In the genomic region with DNA sequence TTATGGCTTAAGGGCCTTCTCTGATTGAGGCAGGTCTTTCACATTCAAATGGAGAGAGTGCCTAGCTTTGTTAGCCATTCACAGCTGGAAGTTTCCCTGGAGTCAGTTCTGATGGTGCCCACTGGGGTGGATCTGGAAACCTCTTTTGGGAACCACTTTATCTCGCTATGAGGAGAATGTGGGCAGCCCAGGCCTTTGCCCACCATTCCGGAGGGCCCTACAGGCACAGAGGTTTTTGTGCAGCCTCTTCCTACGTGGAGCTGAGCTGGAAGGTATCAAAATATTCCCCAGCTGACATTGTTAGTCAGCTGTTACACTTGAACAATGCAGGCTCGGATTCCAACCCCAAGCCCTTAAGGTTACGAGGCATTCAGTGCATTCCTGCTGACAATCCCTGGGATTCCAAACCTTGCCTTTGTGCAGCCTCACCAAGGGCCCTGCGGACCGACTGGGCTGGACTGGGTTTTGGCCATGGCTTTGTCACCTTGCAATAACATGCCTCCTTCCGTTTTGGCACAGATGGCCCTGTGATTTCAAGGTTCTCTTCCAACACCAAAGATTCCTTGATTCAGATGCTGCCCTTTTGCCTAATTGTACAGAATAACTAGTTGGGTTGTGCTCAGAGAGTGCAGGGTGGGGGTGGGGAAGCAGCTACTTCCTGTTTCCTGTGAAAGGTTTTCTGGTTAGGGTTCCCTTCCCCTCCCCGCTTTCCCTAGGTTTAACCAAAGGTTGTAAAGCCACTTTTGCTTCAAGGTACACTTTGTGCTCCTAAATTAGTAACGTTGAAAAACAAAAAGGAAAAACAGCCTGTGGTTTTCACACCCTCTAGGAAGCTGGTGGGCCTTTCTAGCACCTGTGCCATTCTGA, we compare ENCODE assay signal across 1 cellular context.
TF ChIP-seq lines count a peak whose summit lies in the region.

No MANE protein-coding gene starts in this region.

TF ChIP-seq in IMR-90, 13 proteins besides CTCF, POLR2A, EP300 and RAD21 (continued from another document):
- TF ChIP-seq, protein P1, sequence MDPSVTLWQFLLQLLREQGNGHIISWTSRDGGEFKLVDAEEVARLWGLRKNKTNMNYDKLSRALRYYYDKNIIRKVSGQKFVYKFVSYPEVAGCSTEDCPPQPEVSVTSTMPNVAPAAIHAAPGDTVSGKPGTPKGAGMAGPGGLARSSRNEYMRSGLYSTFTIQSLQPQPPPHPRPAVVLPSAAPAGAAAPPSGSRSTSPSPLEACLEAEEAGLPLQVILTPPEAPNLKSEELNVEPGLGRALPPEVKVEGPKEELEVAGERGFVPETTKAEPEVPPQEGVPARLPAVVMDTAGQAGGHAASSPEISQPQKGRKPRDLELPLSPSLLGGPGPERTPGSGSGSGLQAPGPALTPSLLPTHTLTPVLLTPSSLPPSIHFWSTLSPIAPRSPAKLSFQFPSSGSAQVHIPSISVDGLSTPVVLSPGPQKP (IDR thresholded peaks at IDR 0.05; ENCODE audit: borderline replicate concordance, low read depth, low read length) = no peak
- TF ChIP-seq, protein P2, sequence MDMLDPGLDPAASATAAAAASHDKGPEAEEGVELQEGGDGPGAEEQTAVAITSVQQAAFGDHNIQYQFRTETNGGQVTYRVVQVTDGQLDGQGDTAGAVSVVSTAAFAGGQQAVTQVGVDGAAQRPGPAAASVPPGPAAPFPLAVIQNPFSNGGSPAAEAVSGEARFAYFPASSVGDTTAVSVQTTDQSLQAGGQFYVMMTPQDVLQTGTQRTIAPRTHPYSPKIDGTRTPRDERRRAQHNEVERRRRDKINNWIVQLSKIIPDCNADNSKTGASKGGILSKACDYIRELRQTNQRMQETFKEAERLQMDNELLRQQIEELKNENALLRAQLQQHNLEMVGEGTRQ (IDR thresholded peaks at IDR 0.05; ENCODE audit: low read depth, low read length) = no peak
- TF ChIP-seq NFE2L2 (IDR thresholded peaks at IDR 0.05; ENCODE audit: low read depth, low read length) = no peak
- no peak for TF ChIP-seq RFX5 (IDR thresholded peaks at IDR 0.05; ENCODE audit: low read depth, low read length)
- TF ChIP-seq CEBPB (IDR thresholded peaks at IDR 0.05; ENCODE audit: low read depth, low read length) = no peak
- TF ChIP-seq MAZ (IDR thresholded peaks at IDR 0.05; ENCODE audit: borderline replicate concordance, low read depth, low read length) = no peak
- TF ChIP-seq MAFK (IDR thresholded peaks at IDR 0.05; ENCODE audit: low read depth, low read length) = no peak
